1 cellular context compared by ENCODE assay signal in the genomic region with DNA sequence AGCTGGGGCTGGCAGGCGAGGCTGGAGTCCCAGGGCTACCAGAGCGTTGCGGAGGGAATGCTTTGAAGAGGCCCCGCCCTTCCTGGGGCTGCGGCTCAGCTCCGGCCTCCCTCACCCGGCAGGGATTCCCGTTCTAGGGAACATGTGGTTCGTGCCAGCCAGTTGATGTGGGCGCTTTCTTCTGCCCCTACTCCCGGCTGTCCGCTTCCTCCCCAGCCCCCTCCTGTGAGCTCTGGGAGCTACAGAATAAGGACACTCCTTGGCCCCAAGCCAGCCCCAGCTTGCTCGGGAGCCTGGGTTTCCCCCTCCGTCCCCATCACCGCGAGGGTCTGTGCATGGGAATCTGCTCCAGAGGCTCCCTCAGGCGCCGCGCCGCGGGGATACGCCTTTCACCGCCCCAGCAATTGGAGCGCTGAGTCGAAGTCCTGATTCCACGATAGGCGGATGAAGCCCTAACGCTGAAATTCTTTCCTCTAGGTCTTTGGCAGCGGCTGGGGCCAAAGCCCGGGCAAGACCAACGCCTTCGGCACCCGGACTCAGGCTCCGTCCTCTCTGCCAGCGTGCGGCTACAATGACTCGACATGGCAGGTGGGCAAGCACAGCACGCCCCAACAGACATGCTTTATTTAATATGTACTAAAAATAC.
TF ChIP-seq lines count a peak whose summit lies in the region.

No MANE protein-coding gene starts in this region.

TF ChIP-seq in WTC11, 78 proteins besides CTCF, POLR2A, EP300 and RAD21 (continued from another document):
- no peak for TF ChIP-seq STAT6 (CRISPR knock-in tag; conservative IDR thresholded peaks at IDR 0.05; ENCODE audit: low read depth)
